Comparison of ENCODE assay signal across 8 cellular contexts in the genomic region with DNA sequence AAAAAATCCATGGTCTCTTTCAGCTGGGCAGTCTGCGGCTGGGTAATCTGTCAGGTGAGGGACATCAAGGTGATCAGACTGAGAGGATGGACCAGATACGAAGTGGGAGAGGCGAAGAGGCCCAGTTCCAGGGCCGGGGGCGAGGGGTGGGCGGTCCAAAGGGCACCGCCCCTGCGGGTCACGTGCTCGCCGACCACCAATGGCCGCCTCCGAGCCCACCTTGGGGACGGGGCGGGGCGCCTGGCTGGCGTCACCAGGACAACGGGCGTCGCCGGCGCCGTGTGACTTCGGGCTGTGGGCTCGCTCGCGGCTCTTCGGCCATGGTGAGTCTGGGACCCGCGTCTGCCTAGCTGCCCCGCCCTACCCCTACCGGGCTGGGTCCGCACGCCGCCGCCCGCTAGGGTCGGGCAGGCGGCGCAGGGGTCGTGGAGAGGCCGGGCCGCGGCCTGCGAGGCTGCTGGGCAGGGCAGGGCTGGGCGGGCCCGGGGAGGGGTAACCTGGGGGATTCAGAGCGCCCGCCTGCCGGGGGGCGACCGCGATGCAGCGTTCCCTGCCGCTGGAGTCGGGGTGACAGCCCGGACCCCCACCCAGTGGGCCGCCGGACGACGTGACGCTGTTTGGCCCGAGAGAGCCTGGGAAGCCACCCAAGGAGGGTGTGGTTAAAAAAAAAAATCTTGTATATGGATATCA. TPM values are rescaled to one million over a fixed set of nuclear protein-coding genes. Genes with fewer than 3 reads are reported as not detected.
A peak's percentile ranks its signal among the peaks of the same experiment; 100 is the strongest.
DNase-seq lines count a peak whose midpoint lies in the region; ATAC-seq and TF ChIP-seq lines count a peak whose summit lies in the region.

Gene FBXL2, plus strand, starts transcription at position 250 of the 690 bp plus-strand sequence. Its CDS starts 71 bp downstream, at position 321.

- ATAC-seq in HG03097 (IDR thresholded peaks at IDR 0.05; ENCODE audit: low FRiP score, unreplicated experiment) (peak; percentile 82), GM18861 (IDR thresholded peaks at IDR 0.05; ENCODE audit: unreplicated experiment) (no peak)

- peak within 1 kb of the TSS in 1 of 2 donors; percentile 60 for H3K27ac ChIP-seq in right atrium auricular region

- peaks cover 0 to 15% of the 10 kb centered on the region in 2 donors for H3K4me1 ChIP-seq in right atrium auricular region

- no peaks in the 10 kb centered on the region for H3K9me3 ChIP-seq in right atrium auricular region

- peak; percentile 11 for DNase-seq in stimulated activated CD4-positive, alpha-beta T cell treated with anti-CD3 and anti-CD28 coated beads, Interleukin-12 subunit alpha, Interleukin-12 subunit beta, amount 100 ng/mL, for 4 hours
- no peak for DNase-seq in stimulated activated CD4-positive, alpha-beta T cell treated with anti-CD3 and anti-CD28 coated beads, Interleukin-4, amount 100 ng/mL, for 24 hours
- DNase-seq in NCI-H526 treated with DMSO at 0.1 percent for 48 hours (lab: John Stamatoyannopoulos, UW) (peak; percentile 80), amniotic stem cell (lab: John Stamatoyannopoulos, UW) (peak; percentile 39), right atrium auricular region (ENCODE audit: low spot score) (no peak), posterior vena cava (ENCODE audit: low spot score) (peak; percentile 84)

- no peak for TF ChIP-seq CTCF in right atrium auricular region (IDR thresholded peaks at IDR 0.05)

- peak within 1 kb of the TSS; percentile 86 for H3K4me3 ChIP-seq in right atrium auricular region

- H3K36me3 ChIP-seq in right atrium auricular region = no peaks in the 10 kb centered on the region

- intact Hi-C loops in posterior vena cava (cut with DNase I) = no loop called here

- no peaks in the 10 kb centered on the region for H3K27me3 ChIP-seq in right atrium auricular region

RNA-seq across cellular contexts. Expression of gene FBXL2, which starts in this region (rescaled TPM):
- total RNA-seq in right atrium auricular region (1 to 10 TPM; 2.0 TPM), posterior vena cava (10 to 100 TPM in 1 of 2 donors, 1 to 10 TPM in 1; 9.8 to 10.1 TPM)

Comparison
In these comparisons a context has a peak if more than half of its experiments do, and no peak if none do; other contexts are left out.
1. DNase-seq: peak in stimulated activated CD4-positive, alpha-beta T cell treated with anti-CD3 and anti-CD28 coated beads, Interleukin-12 subunit alpha, Interleukin-12 subunit beta, amount 100 ng/mL, for 4 hours (single experiment), NCI-H526 treated with DMSO at 0.1 percent for 48 hours (single experiment), amniotic stem cell (single experiment) and posterior vena cava (single experiment); none in stimulated activated CD4-positive, alpha-beta T cell treated with anti-CD3 and anti-CD28 coated beads, Interleukin-4, amount 100 ng/mL, for 24 hours (single experiment) and right atrium auricular region (single experiment).